Comparison of ENCODE assay signal across 8 cellular contexts in genomic region chr10:98323221-98324164, GRCh38. TPM values are rescaled to one million over a fixed set of nuclear protein-coding genes. Genes with fewer than 3 reads are reported as not detected.
A peak's percentile ranks its signal among the peaks of the same experiment; 100 is the strongest.
DNase-seq lines count a peak whose midpoint lies in the region; ATAC-seq and TF ChIP-seq lines count a peak whose summit lies in the region.

No MANE protein-coding gene starts in this region.

- no peak overlapping the region for H3K4me3 ChIP-seq in brain microvascular endothelial cell (ENCODE audit: low read depth, low read length)

- ATAC-seq in GM19455 (IDR thresholded peaks at IDR 0.05; ENCODE audit: unreplicated experiment): no peak
- no peak for ATAC-seq in GM21423 (IDR thresholded peaks at IDR 0.05; ENCODE audit: unreplicated experiment)
- no peak for ATAC-seq in GM18502 (IDR thresholded peaks at IDR 0.05; ENCODE audit: poor library complexity, unreplicated experiment)

- no peak for TF ChIP-seq CTCF in brain microvascular endothelial cell (IDR thresholded peaks at IDR 0.05; ENCODE audit: low read depth, low read length, missing control alignments)

- in situ Hi-C loops in brain microvascular endothelial cell (cut with HindIII; ENCODE audit: low pct_ligation_motif_present, low sequenced_read_pairs): no loop called here

- no peak overlapping the region for H3K27ac ChIP-seq in brain microvascular endothelial cell

- H3K27me3 ChIP-seq in brain microvascular endothelial cell (replicated peaks): no peaks in the 10 kb centered on the region

- no peaks in the 10 kb centered on the region for H3K36me3 ChIP-seq in brain microvascular endothelial cell (replicated peaks)

- DNase-seq in EH (ENCODE audit: low read depth): peak; percentile 99
- peak; percentile 12 for DNase-seq in NCI-H2081 treated with DMSO at 0.1 percent for 48 hours (lab: John Stamatoyannopoulos, UW)
- peak; percentile 91 for DNase-seq in brain microvascular endothelial cell
- DNase-seq in lung microvascular endothelial cell (ENCODE audit: low read depth in 2 of 2): peak; percentile 62 to 76
- DNase-seq in retina: no peak

RNA-seq across cellular contexts. Expression of gene LOXL4, which starts 55.5 kb away (rescaled TPM):
- under 0.01 and 0.87 TPM in 2 replicates for total RNA-seq in lung microvascular endothelial cell
